1 cellular context compared by ENCODE assay signal in genomic region chr14:104983231-104983721, GRCh38.
TF ChIP-seq lines count a peak whose summit lies in the region.

No MANE protein-coding gene starts in this region.

TF ChIP-seq in H1, 55 proteins besides CTCF, POLR2A, EP300 and RAD21:
- TF ChIP-seq TAF1 (IDR thresholded peaks at IDR 0.05; ENCODE audit: low read depth, low read length): no peak
- TF ChIP-seq SP1 (IDR thresholded peaks at IDR 0.05; ENCODE audit: low read depth, low read length): no peak
